ENCODE assay signal across 16 cellular contexts in the genomic region with DNA sequence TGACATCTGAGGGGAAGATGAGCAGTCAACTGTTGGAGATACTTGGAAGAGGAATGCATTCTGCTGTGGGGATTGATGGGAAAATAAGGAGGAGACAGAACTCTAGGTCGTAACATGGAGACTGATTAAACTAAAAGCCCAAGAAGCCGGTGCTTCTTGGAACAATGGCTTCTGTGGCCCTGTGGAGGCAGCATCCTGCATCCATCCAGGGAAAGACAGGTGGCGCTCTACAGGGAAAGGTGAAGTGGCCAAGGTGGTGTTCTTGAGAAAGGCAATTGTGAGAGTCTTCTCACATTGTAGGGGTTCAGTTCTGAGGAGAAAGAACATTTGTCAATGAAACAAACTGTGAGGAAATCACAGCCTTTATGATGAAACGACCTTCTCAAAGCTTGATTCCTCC. TPM values are rescaled to one million over a fixed set of nuclear protein-coding genes. Genes with fewer than 3 reads are reported as not detected.
DNase-seq lines count a peak whose midpoint lies in the region; ATAC-seq, FAIRE-seq and TF ChIP-seq lines count a peak whose summit lies in the region.
"Had no signal": no experiment of that assay in that cellular context is flagged by ENCODE, and none has a peak within 500 bp of the region (broad histone marks: within the 10 kb centered on the region; RNA-seq: fewer than 3 reads in every experiment).

No MANE protein-coding gene starts in this region.

- no peaks in the 10 kb centered on the region for H3K9me2 ChIP-seq in PC-3 (replicated peaks; ENCODE audit: low read length)

- H3K4me1 Mint-ChIP-seq in glutamatergic neuron (ENCODE audit: low read depth, unreplicated experiment) = peaks cover 5% of the 10 kb centered on the region
- peaks cover 0 to 2% (median 0%) of the 10 kb centered on the region in 4 donors for H3K4me1 Mint-ChIP-seq in naive thymus-derived CD8-positive, alpha-beta T cell

- CTCF ChIA-PET in PC-3 (lab: Charles Lee) = no interaction called here

- POLR2A ChIA-PET in PC-3 (lab: Charles Lee; ENCODE audit: unreplicated experiment) = no interaction called here
- POLR2A ChIA-PET in naive thymus-derived CD8-positive, alpha-beta T cell (lab: Charles Lee) = no interaction called here

- H3K27ac Mint-ChIP-seq in glutamatergic neuron (ENCODE audit: unreplicated experiment) = peak overlapping the region; percentile 2
- H3K27ac Mint-ChIP-seq in naive thymus-derived CD8-positive, alpha-beta T cell = no peak overlapping the region
- H3K27ac Mint-ChIP-seq: progenitor cell of endocrine pancreas had no signal

- H3K36me3 ChIP-seq in PC-3 (ENCODE audit: low read depth, low read length) = no peaks in the 10 kb centered on the region
- H3K36me3 ChIP-seq: esophagus squamous epithelium, SJSA1 had no signal

- H3F3A ChIP-seq in PC-3 (ENCODE audit: low read length, unreplicated experiment) = no peaks in the 10 kb centered on the region

- no peak overlapping the region for H3K4me3 ChIP-seq in PC-3 (ENCODE audit: low read length)
- H3K4me3 ChIP-seq: esophagus squamous epithelium, SJSA1 had no signal

- no peak overlapping the region for H3K9ac ChIP-seq in PC-3 (ENCODE audit: low read length)

- TF ChIP-seq CTCF in D721Med (IDR thresholded peaks at IDR 0.05; ENCODE audit: insufficient read depth, missing control alignments) (peak; percentile 29), GM12873 (IDR thresholded peaks at IDR 0.05; ENCODE audit: insufficient read depth, low read depth, low read length, missing control alignments) (peak; percentile 26), PC-3 (conservative IDR thresholded peaks at IDR 0.05; ENCODE audit: low read depth, low read length) (peak; percentile 43; the same call in 1 of the 2 replicates), glutamatergic neuron (IDR thresholded peaks at IDR 0.05; ENCODE audit: partially characterized antibody, unreplicated experiment) (no peak)

- ATAC-seq in PC-3 (no peak), GM18520 (IDR thresholded peaks at IDR 0.05; ENCODE audit: unreplicated experiment) (no peak), HG03439 (IDR thresholded peaks at IDR 0.05; ENCODE audit: unreplicated experiment) (no peak)
- no peak for ATAC-seq in naive thymus-derived CD8-positive, alpha-beta T cell

- no peaks in the 10 kb centered on the region for H3K9me3 ChIP-seq in PC-3 (ENCODE audit: low read length)
- H3K9me3 ChIP-seq: esophagus squamous epithelium, SJSA1 had no signal

- no peak overlapping the region for H2AFZ ChIP-seq in PC-3 (ENCODE audit: low read length)

- no peaks in the 10 kb centered on the region for H3K36me3 Mint-ChIP-seq in glutamatergic neuron (ENCODE audit: unreplicated experiment)
- H3K36me3 Mint-ChIP-seq in naive thymus-derived CD8-positive, alpha-beta T cell = peaks cover 0 to 4% (median 0%) of the 10 kb centered on the region in 3 donors

- H3K27ac ChIP-seq in PC-3 (ENCODE audit: low read length) = no peak overlapping the region
- H3K27ac ChIP-seq: SJSA1 had no signal

- no peaks in the 10 kb centered on the region for H3K79me2 ChIP-seq in PC-3 (ENCODE audit: low read length)

- no peaks in the 10 kb centered on the region for H3K4me1 ChIP-seq in PC-3 (ENCODE audit: insufficient read depth, low read length)

- H3K4me2 ChIP-seq in PC-3 (ENCODE audit: low read length) = no peak overlapping the region

- intact Hi-C loops in PC-3 (cut with micrococcal nuclease) (no loop called here), cardiac septum (cut with DNase I) (no loop called here)

- H4K20me1 ChIP-seq in PC-3 (ENCODE audit: low read length) = no peaks in the 10 kb centered on the region

- H3K27me3 Mint-ChIP-seq in glutamatergic neuron (ENCODE audit: unreplicated experiment) = no peaks in the 10 kb centered on the region
- peaks cover 0 to 7% (median 4%) of the 10 kb centered on the region in 5 donors for H3K27me3 Mint-ChIP-seq in naive thymus-derived CD8-positive, alpha-beta T cell
- H3K27me3 Mint-ChIP-seq: progenitor cell of endocrine pancreas had no signal

- no peak overlapping the region for H3K4me3 Mint-ChIP-seq in glutamatergic neuron (ENCODE audit: unreplicated experiment)
- H3K4me3 Mint-ChIP-seq in naive thymus-derived CD8-positive, alpha-beta T cell = no peak overlapping the region

- H3K9me3 Mint-ChIP-seq in glutamatergic neuron (ENCODE audit: unreplicated experiment) = no peaks in the 10 kb centered on the region
- H3K9me3 Mint-ChIP-seq in naive thymus-derived CD8-positive, alpha-beta T cell = peaks cover 0 to 1% (median 0%) of the 10 kb centered on the region in 9 donors

- FAIRE-seq in D721Med (lab: Jason Lieb, UNC) = no peak

- BruUV-seq in PC-3 (replicated peaks; lab: Mats Ljungman, UMichigan) = no TSS peak

- no peaks in the 10 kb centered on the region for H3K27me3 ChIP-seq in PC-3 (ENCODE audit: low read length)
- H3K27me3 ChIP-seq: esophagus squamous epithelium, SJSA1 had no signal

- DNase-seq in D721Med (ENCODE audit: insufficient read length, low spot score) = no peak
- no peak for DNase-seq in PC-3
- no peak for DNase-seq in glutamatergic neuron
- DNase-seq in cardiac septum (ENCODE audit: low spot score) = no peak
- DNase-seq in naive thymus-derived CD8-positive, alpha-beta T cell = no peak
- DNase-seq: anterior cingulate cortex; cortex of kidney; DMS53; esophagus squamous epithelium; hippocampal formation; stimulated activated CD4-positive, alpha-beta T cell treated with anti-CD3 and anti-CD28 coated beads, Interleukin-15, amount 100 ng/mL, for 24 hours had no signal

RNA-seq across cellular contexts. Expression of gene ZFAND5, which starts 31.2 kb away (rescaled TPM):
- 84.1 and 88.8 TPM in 2 replicates for total RNA-seq in PC-3 (2014; rRNA removed)
- total RNA-seq in glutamatergic neuron (ENCODE audit: unreplicated experiment) = 218 TPM
- total RNA-seq in cardiac septum = 188 TPM
- total RNA-seq in naive thymus-derived CD8-positive, alpha-beta T cell = 100 to 1,000 TPM; 152 to 153 TPM
- 10 to 100 TPM; 47.2 to 70.8 (median 51.8) TPM for polyA plus RNA-seq in naive thymus-derived CD8-positive, alpha-beta T cell
